In the genomic region with DNA sequence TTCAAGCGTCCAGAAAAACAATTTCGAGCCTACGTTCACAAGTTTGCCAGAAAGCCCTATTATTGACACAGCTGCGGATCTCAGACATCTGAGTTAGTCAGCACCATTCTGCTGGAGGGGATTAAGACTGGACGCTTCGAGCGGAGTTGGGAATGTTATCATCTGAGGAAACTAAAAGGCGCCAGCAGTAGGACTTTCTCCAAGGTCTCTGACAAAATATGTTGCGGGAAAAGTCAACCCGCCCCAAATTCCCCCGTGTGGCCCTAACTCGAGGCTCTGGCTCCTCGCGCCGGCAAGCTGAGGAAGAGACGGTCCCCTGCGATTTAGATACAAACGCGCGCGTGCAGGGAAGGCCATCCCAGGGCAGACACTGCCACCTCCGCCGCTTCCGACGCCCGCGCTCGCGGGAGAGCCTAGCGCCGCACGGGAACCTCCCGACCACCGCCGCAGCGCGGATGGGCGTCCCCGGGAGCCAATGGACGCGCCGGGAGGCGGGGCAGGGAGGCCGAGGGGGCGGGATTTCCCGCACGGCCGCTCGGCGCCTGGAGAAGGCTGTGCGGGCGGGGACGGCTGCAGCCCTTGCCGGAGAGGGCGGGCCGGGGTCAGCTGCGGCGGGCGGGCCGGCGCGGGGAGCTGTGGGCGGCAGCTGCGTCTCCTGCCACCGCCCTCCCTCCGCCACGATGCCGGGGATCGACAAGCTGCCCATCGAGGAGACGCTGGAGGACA, we compare ENCODE assay signal across 8 cellular contexts. TPM values are rescaled to one million over a fixed set of nuclear protein-coding genes. Genes with fewer than 3 reads are reported as not detected.
DNase-seq lines count a peak whose midpoint lies in the region; ATAC-seq and TF ChIP-seq lines count a peak whose summit lies in the region.

A gene with protein sequence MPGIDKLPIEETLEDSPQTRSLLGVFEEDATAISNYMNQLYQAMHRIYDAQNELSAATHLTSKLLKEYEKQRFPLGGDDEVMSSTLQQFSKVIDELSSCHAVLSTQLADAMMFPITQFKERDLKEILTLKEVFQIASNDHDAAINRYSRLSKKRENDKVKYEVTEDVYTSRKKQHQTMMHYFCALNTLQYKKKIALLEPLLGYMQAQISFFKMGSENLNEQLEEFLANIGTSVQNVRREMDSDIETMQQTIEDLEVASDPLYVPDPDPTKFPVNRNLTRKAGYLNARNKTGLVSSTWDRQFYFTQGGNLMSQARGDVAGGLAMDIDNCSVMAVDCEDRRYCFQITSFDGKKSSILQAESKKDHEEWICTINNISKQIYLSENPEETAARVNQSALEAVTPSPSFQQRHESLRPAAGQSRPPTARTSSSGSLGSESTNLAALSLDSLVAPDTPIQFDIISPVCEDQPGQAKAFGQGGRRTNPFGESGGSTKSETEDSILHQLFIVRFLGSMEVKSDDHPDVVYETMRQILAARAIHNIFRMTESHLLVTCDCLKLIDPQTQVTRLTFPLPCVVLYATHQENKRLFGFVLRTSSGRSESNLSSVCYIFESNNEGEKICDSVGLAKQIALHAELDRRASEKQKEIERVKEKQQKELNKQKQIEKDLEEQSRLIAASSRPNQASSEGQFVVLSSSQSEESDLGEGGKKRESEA (plus strand): TSS at position 526 of the 726 bp plus-strand sequence. CDS start 155 bp downstream, at position 681.

- no peaks in the 10 kb centered on the region for H3K27me3 Mint-ChIP-seq in activated CD4-positive, alpha-beta T cell treated with anti-CD3 and anti-CD28 coated beads for 36 hours
- no peaks in the 10 kb centered on the region for H3K27me3 Mint-ChIP-seq in chondrocyte (ENCODE audit: low read depth)

- CTCF ChIA-PET in activated CD4-positive, alpha-beta T cell treated with anti-CD3 and anti-CD28 coated beads for 36 hours (lab: Charles Lee) = interaction anchor here (0.7 to 1.4 kb wide), 3 partner anchors 48 to 58 kb away, joined by 3 to 6 read pairs (median 3); no protein-coding TSS in a partner anchor

- peak within 1 kb of the TSS; percentile 88 for H3K4me3 Mint-ChIP-seq in activated CD4-positive, alpha-beta T cell treated with anti-CD3 and anti-CD28 coated beads for 36 hours
- peak within 1 kb of the TSS; percentile 89 for H3K4me3 Mint-ChIP-seq in chondrocyte (ENCODE audit: unreplicated experiment)

- H3K9me3 Mint-ChIP-seq in activated CD4-positive, alpha-beta T cell treated with anti-CD3 and anti-CD28 coated beads for 36 hours (ENCODE audit: low read depth) = no peaks in the 10 kb centered on the region
- no peaks in the 10 kb centered on the region for H3K9me3 Mint-ChIP-seq in chondrocyte (ENCODE audit: low read depth)

- intact Hi-C loops in activated CD4-positive, alpha-beta T cell treated with anti-CD3 and anti-CD28 coated beads for 36 hours (cut with DNase I, micrococcal nuclease) = loop anchor here (1.0 to 10.0 kb wide), 13 partner anchors 57 to 1265 kb away; a partner anchor contains a TSS

- TF ChIP-seq CTCF in AG09319 (IDR thresholded peaks at IDR 0.05; ENCODE audit: low read depth, low read length) = no peak
- TF ChIP-seq CTCF in chondrocyte (IDR thresholded peaks at IDR 0.05) = no peak
- no peak for TF ChIP-seq CTCF in kidney epithelial cell (IDR thresholded peaks at IDR 0.05; ENCODE audit: insufficient read depth, low read length, poor library complexity, severe bottlenecking)

- H3K4me1 Mint-ChIP-seq in activated CD4-positive, alpha-beta T cell treated with anti-CD3 and anti-CD28 coated beads for 36 hours = peaks cover 29% of the 10 kb centered on the region
- H3K4me1 Mint-ChIP-seq in chondrocyte (ENCODE audit: low read depth) = peaks cover 32% of the 10 kb centered on the region

- peak; percentile 72 for ATAC-seq in GM18873 (IDR thresholded peaks at IDR 0.05; ENCODE audit: low FRiP score, unreplicated experiment)
- peak; percentile 93 for ATAC-seq in HG03135 (IDR thresholded peaks at IDR 0.05; ENCODE audit: unreplicated experiment)
- peak; percentile 92 for ATAC-seq in activated CD4-positive, alpha-beta T cell treated with anti-CD3 and anti-CD28 coated beads for 36 hours

- POLR2A ChIA-PET in activated CD4-positive, alpha-beta T cell treated with anti-CD3 and anti-CD28 coated beads for 36 hours (lab: Charles Lee) = no interaction called here

- no peaks in the 10 kb centered on the region for H3K27me3 ChIP-seq in kidney epithelial cell (ENCODE audit: control insufficient read depth, insufficient read depth, low read length)

- DNase-seq in AG09319 (ENCODE audit: extremely low read depth, low read depth) (peak; percentile 63), NCI-H345 treated with DMSO at 0.1 percent for 48 hours (lab: John Stamatoyannopoulos, UW; ENCODE audit: unreplicated experiment) (peak; percentile 72), chondrocyte (ENCODE audit: low spot score) (peak; percentile 97), kidney epithelial cell (ENCODE audit: low read depth) (peak; percentile 56)
- peak; percentile 94 for DNase-seq in activated CD4-positive, alpha-beta T cell treated with anti-CD3 and anti-CD28 coated beads for 36 hours
- DNase-seq in stimulated activated CD4-positive, alpha-beta T cell treated with anti-CD3 and anti-CD28 coated beads, Interleukin-15, amount 100 ng/mL, for 24 hours = peak; percentile 95

- no peaks in the 10 kb centered on the region for H3K36me3 ChIP-seq in kidney epithelial cell (ENCODE audit: control insufficient read depth, insufficient read depth, low read length)

- H3K4me3 ChIP-seq in kidney epithelial cell (ENCODE audit: low read depth, low read length) = peak within 1 kb of the TSS; percentile 61

- no peaks in the 10 kb centered on the region for H3K36me3 Mint-ChIP-seq in activated CD4-positive, alpha-beta T cell treated with anti-CD3 and anti-CD28 coated beads for 36 hours (ENCODE audit: low read depth)
- no peaks in the 10 kb centered on the region for H3K36me3 Mint-ChIP-seq in chondrocyte (ENCODE audit: low read depth)

- H3K27ac Mint-ChIP-seq in activated CD4-positive, alpha-beta T cell treated with anti-CD3 and anti-CD28 coated beads for 36 hours = peak within 1 kb of the TSS; percentile 78
- peak within 1 kb of the TSS; percentile 95 for H3K27ac Mint-ChIP-seq in chondrocyte (ENCODE audit: unreplicated experiment)

RNA-seq across cellular contexts. Expression of the gene that starts here (rescaled TPM):
- 10 to 100 TPM; 38.4 to 39.4 TPM for total RNA-seq in activated CD4-positive, alpha-beta T cell treated with anti-CD3 and anti-CD28 coated beads for 36 hours
- total RNA-seq in chondrocyte = 34.1 to 40.9 TPM (median 36.7 TPM) in 3 replicates
- total RNA-seq in kidney epithelial cell = 25.9 and 30.9 TPM in 2 replicates

Comparison
In these comparisons a context has a peak if more than half of its experiments do, and no peak if none do; other contexts are left out.
1. Peak in every context shown above with its lines: DNase-seq, ATAC-seq and H3K4me3 ChIP-seq.